In the genomic region with DNA sequence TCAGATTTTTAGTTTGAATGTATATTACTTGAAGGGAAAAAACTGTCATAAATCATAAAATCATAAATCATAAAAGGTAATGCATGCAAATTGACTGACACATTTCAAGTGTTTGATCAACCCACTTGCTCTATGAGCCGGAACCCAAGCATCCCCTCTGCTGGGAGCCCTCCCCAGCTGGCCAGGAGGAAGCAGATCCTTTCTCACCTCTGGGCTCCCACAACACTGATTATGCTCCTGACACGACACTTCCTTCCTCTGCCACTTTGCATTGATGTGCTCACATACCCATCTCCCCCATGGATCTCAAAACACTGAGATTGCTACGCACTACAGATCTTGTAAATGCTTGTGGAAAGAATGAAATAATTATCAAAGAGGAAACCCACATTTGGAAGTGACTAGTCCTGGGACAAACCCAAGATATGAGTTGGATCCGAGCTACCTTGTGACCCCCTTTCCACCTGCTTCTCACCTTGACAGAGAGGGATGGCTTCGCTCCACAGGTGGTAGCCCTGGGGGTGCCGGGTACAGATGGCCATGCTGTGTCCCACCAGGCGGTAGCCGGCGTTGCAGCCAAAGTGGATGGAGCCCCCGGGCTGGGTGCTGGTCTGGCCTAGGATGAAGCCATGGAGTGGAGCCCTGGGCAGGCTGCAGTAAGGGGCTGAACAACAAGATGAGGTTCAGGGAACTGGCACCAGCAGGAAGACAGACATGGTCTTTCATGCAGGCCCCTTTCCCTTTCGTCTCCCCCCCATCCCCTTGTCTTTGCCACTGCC, we compare ENCODE assay signal across 2 cellular contexts.
TF ChIP-seq lines count a peak whose summit lies in the region.

No MANE protein-coding gene starts in this region.

TF ChIP-seq in HEK293T, 16 proteins besides CTCF, POLR2A, EP300 and RAD21 (continued from another document):
- TF ChIP-seq, protein P1, sequence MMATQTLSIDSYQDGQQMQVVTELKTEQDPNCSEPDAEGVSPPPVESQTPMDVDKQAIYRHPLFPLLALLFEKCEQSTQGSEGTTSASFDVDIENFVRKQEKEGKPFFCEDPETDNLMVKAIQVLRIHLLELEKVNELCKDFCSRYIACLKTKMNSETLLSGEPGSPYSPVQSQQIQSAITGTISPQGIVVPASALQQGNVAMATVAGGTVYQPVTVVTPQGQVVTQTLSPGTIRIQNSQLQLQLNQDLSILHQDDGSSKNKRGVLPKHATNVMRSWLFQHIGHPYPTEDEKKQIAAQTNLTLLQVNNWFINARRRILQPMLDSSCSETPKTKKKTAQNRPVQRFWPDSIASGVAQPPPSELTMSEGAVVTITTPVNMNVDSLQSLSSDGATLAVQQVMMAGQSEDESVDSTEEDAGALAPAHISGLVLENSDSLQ (IDR thresholded peaks at IDR 0.05): peak; percentile 54

TF ChIP-seq in H1, 55 proteins besides CTCF, POLR2A, EP300 and RAD21 (continued from another document):
- TF ChIP-seq HDAC6 (IDR thresholded peaks at IDR 0.05; ENCODE audit: low read depth, low read length) (no peak), SUZ12 (IDR thresholded peaks at IDR 0.05; ENCODE audit: low read length) (no peak), GTF2F1 (IDR thresholded peaks at IDR 0.05; ENCODE audit: borderline replicate concordance, low read depth, low read length) (no peak), NRF1 (IDR thresholded peaks at IDR 0.05; ENCODE audit: low read depth, low read length) (no peak), RNF2 (IDR thresholded peaks at IDR 0.05; ENCODE audit: borderline replicate concordance, low read depth, low read length, missing control alignments, poor library complexity, severe bottlenecking) (no peak), ASH2L (IDR thresholded peaks at IDR 0.05; ENCODE audit: low read length) (no peak), CBX5 (IDR thresholded peaks at IDR 0.05; ENCODE audit: low read depth, low read length) (no peak), HDAC2 (IDR thresholded peaks at IDR 0.05; ENCODE audit: borderline replicate concordance in 1 of 2, low read depth in 2 of 2, low read length in 2 of 2) (no peak), BRCA1 (IDR thresholded peaks at IDR 0.05; ENCODE audit: low read depth, low read length) (no peak), EGR1 (IDR thresholded peaks at IDR 0.05; ENCODE audit: borderline replicate concordance, low read depth, low read length) (no peak), TBP (IDR thresholded peaks at IDR 0.05; ENCODE audit: low read depth, low read length) (no peak), SIX5 (IDR thresholded peaks at IDR 0.05; ENCODE audit: low read depth, low read length) (no peak), TCF12 (IDR thresholded peaks at IDR 0.05; ENCODE audit: low read depth, low read length) (no peak), POU5F1 (IDR thresholded peaks at IDR 0.05; ENCODE audit: low read depth, low read length) (no peak), CREB1 (IDR thresholded peaks at IDR 0.05) (no peak), KDM5A (IDR thresholded peaks at IDR 0.05; ENCODE audit: low read length) (no peak)
- TF ChIP-seq, protein P2, sequence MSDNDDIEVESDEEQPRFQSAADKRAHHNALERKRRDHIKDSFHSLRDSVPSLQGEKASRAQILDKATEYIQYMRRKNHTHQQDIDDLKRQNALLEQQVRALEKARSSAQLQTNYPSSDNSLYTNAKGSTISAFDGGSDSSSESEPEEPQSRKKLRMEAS (IDR thresholded peaks at IDR 0.05): no peak
TF ChIP-seq in H1: peak in this region for 0.
